In genomic region chr16:20900299-20901067, GRCh38 we compare ENCODE assay signal across 1 cellular context.
TF ChIP-seq lines count a peak whose summit lies in the region.

A gene with protein sequence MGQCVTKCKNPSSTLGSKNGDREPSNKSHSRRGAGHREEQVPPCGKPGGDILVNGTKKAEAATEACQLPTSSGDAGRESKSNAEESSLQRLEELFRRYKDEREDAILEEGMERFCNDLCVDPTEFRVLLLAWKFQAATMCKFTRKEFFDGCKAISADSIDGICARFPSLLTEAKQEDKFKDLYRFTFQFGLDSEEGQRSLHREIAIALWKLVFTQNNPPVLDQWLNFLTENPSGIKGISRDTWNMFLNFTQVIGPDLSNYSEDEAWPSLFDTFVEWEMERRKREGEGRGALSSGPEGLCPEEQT (minus strand): TSS chr16:20900358. CDS start chr16:20862538, 37,820 bp downstream.
A gene with protein sequence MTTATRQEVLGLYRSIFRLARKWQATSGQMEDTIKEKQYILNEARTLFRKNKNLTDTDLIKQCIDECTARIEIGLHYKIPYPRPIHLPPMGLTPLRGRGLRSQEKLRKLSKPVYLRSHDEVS (plus strand): TSS chr16:20900771. CDS start chr16:20915556, 14,785 bp downstream.

TF ChIP-seq in GM12878, 131 proteins besides CTCF, POLR2A, EP300 and RAD21 (continued from another document and continues in another):
- TF ChIP-seq ELK1 (IDR thresholded peaks at IDR 0.05; ENCODE audit: low read depth, low read length) = peak; percentile 76
- TF ChIP-seq MXI1 (IDR thresholded peaks at IDR 0.05; ENCODE audit: low read depth, low read length) = peak; percentile 64; the same call in 1 of the 2 replicates
- no peak for TF ChIP-seq ZBTB4 (CRISPR knock-in tag; IDR thresholded peaks at IDR 0.05)
- peak; percentile 49; the same call in 1 of the 3 replicates for TF ChIP-seq POU2F2 (IDR thresholded peaks at IDR 0.05; ENCODE audit: borderline replicate concordance, low read depth, low read length)
- no peak for TF ChIP-seq SUPT20H (IDR thresholded peaks at IDR 0.05; ENCODE audit: borderline replicate concordance, control insufficient read depth, low read depth, low read length)
- peak; percentile 28 for TF ChIP-seq SIN3A (IDR thresholded peaks at IDR 0.05; ENCODE audit: low read depth, low read length)
- TF ChIP-seq TCF7 (IDR thresholded peaks at IDR 0.05; ENCODE audit: borderline replicate concordance) = no peak
- TF ChIP-seq SUZ12 (IDR thresholded peaks at IDR 0.05; ENCODE audit: unreplicated experiment) = no peak
- TF ChIP-seq, protein P1, sequence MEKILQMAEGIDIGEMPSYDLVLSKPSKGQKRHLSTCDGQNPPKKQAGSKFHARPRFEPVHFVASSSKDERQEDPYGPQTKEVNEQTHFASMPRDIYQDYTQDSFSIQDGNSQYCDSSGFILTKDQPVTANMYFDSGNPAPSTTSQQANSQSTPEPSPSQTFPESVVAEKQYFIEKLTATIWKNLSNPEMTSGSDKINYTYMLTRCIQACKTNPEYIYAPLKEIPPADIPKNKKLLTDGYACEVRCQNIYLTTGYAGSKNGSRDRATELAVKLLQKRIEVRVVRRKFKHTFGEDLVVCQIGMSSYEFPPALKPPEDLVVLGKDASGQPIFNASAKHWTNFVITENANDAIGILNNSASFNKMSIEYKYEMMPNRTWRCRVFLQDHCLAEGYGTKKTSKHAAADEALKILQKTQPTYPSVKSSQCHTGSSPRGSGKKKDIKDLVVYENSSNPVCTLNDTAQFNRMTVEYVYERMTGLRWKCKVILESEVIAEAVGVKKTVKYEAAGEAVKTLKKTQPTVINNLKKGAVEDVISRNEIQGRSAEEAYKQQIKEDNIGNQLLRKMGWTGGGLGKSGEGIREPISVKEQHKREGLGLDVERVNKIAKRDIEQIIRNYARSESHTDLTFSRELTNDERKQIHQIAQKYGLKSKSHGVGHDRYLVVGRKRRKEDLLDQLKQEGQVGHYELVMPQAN (conservative IDR thresholded peaks at IDR 0.05) = 0 out of 2 replicates have a peak, but pooled peaks have one; percentile 54
- TF ChIP-seq ZBED1 (IDR thresholded peaks at IDR 0.05; ENCODE audit: borderline replicate concordance) = no peak
- TF ChIP-seq MYB (IDR thresholded peaks at IDR 0.05; ENCODE audit: borderline replicate concordance, low read depth, low read length) = no peak
- peak; percentile 97 for TF ChIP-seq FOXK2 (IDR thresholded peaks at IDR 0.05)
- TF ChIP-seq, protein P2, sequence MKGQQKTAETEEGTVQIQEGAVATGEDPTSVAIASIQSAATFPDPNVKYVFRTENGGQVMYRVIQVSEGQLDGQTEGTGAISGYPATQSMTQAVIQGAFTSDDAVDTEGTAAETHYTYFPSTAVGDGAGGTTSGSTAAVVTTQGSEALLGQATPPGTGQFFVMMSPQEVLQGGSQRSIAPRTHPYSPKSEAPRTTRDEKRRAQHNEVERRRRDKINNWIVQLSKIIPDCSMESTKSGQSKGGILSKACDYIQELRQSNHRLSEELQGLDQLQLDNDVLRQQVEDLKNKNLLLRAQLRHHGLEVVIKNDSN (IDR thresholded peaks at IDR 0.05; ENCODE audit: borderline replicate concordance, extremely low read length, insufficient read depth, low read depth, low read length) = no peak
- TF ChIP-seq ZSCAN29 (IDR thresholded peaks at IDR 0.05) = no peak
- no peak for TF ChIP-seq ESRRA (IDR thresholded peaks at IDR 0.05; ENCODE audit: low read length)
- TF ChIP-seq PKNOX1 (IDR thresholded peaks at IDR 0.05) = peak; percentile 44; the same call in 1 of the 2 replicates
- no peak for TF ChIP-seq SMAD1 (IDR thresholded peaks at IDR 0.05; ENCODE audit: low read depth, partially characterized antibody)
- no peak for TF ChIP-seq TCF12 (IDR thresholded peaks at IDR 0.05; ENCODE audit: low read depth, low read length)
- TF ChIP-seq DPF2 (IDR thresholded peaks at IDR 0.05) = peak; percentile 70; the same call in 1 of the 2 replicates
- no peak for TF ChIP-seq CBX5 (IDR thresholded peaks at IDR 0.05; ENCODE audit: low read depth)
- no peak for TF ChIP-seq SPI1 (IDR thresholded peaks at IDR 0.05; ENCODE audit: borderline replicate concordance, insufficient read depth, low read depth, low read length)
- no peak for TF ChIP-seq FOXM1 (IDR thresholded peaks at IDR 0.05; ENCODE audit: low read depth, low read length)
- peak; percentile 95 for TF ChIP-seq CREB1 (IDR thresholded peaks at IDR 0.05; ENCODE audit: low read depth)
- TF ChIP-seq ETV6 (conservative IDR thresholded peaks at IDR 0.05 in 1 of 2, IDR thresholded peaks at IDR 0.05 in 1 of 2; ENCODE audit: borderline replicate concordance in 1 of 2, low read depth in 1 of 2) = 0 out of 4 replicates have a peak, but pooled peaks of 1 of the 2 experiments have one; percentile 53
- no peak for TF ChIP-seq TBL1XR1 (IDR thresholded peaks at IDR 0.05; ENCODE audit: low read depth, low read length)
- TF ChIP-seq SIX5 (IDR thresholded peaks at IDR 0.05; ENCODE audit: low read depth, low read length, severe bottlenecking) = peak; percentile 47
- peak; percentile 88 for TF ChIP-seq GATAD2B (conservative IDR thresholded peaks at IDR 0.05; ENCODE audit: low read depth)
- TF ChIP-seq MTA2 (IDR thresholded peaks at IDR 0.05; ENCODE audit: low read depth) = peak; percentile 42; the same call in 1 of the 2 replicates
- TF ChIP-seq CEBPZ (IDR thresholded peaks at IDR 0.05; ENCODE audit: low read depth, low read length) = no peak
- no peak for TF ChIP-seq SREBF2 (IDR thresholded peaks at IDR 0.05; ENCODE audit: low read length)
- peak; percentile 33; the same call in 1 of the 2 replicates for TF ChIP-seq ZNF384 (IDR thresholded peaks at IDR 0.05; ENCODE audit: borderline replicate concordance, low read depth, low read length)
- no peak for TF ChIP-seq ZNF274 (IDR thresholded peaks at IDR 0.05; ENCODE audit: insufficient read depth, insufficient read length)
- no peak for TF ChIP-seq ZNF217 (IDR thresholded peaks at IDR 0.05)
- peak; percentile 48; the same call in 1 of the 2 replicates for TF ChIP-seq RFX5 (IDR thresholded peaks at IDR 0.05; ENCODE audit: low read depth, low read length)
- peak; percentile 61 for TF ChIP-seq NR2C1 (IDR thresholded peaks at IDR 0.05)
- TF ChIP-seq IKZF1 (conservative IDR thresholded peaks at IDR 0.05) = peak; percentile 94
- no peak for TF ChIP-seq NFYA (IDR thresholded peaks at IDR 0.05; ENCODE audit: borderline replicate concordance, low read depth, low read length)
- no peak for TF ChIP-seq ATF2 (IDR thresholded peaks at IDR 0.05; ENCODE audit: low read length)
- TF ChIP-seq SMAD5 (IDR thresholded peaks at IDR 0.05; ENCODE audit: low read depth) = no peak
- TF ChIP-seq YY1 (IDR thresholded peaks at IDR 0.05; ENCODE audit: low read depth, low read length) = peak; percentile 36
- peak; percentile 57; the same call in 1 of the 2 replicates for TF ChIP-seq BACH1 (IDR thresholded peaks at IDR 0.05; ENCODE audit: borderline replicate concordance)
- TF ChIP-seq EGR1 (IDR thresholded peaks at IDR 0.05; ENCODE audit: borderline replicate concordance in 1 of 2, low read depth in 2 of 2, low read length in 2 of 2) = peak; percentile 73 to 98
- no peak for TF ChIP-seq STAT1 (conservative IDR thresholded peaks at IDR 0.05)
- TF ChIP-seq SMC3 (IDR thresholded peaks at IDR 0.05; ENCODE audit: borderline replicate concordance, low read length) = no peak
- TF ChIP-seq JUND (IDR thresholded peaks at IDR 0.05; ENCODE audit: low read depth, low read length) = peak; percentile 93
- TF ChIP-seq NR2C2 (IDR thresholded peaks at IDR 0.05; ENCODE audit: borderline replicate concordance, control insufficient read depth, insufficient read length, low read depth) = no peak
- TF ChIP-seq BRCA1 (IDR thresholded peaks at IDR 0.05; ENCODE audit: low read depth, low read length) = no peak
